ENCODE assay signal across 23 cellular contexts in the genomic region with DNA sequence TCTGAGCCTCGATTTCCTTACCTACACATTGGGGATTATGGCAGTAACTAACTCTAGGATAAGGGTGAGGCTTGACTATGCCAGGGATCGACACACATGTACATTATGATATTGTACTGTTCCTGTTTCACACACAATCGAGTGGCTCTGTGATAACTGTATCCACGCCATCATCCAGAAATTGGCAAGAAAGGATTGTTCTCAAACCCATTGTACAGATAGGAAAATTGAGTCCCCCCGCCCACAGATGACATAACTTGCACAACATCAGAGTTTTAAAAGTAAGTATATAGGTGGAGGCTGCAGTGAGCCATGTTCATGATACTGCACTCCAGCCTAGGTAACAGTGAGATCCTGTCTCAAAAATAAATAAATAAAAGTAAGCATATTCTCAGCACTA. TPM values are rescaled to one million over a fixed set of nuclear protein-coding genes. Genes with fewer than 3 reads are reported as not detected.
"Had no signal": no experiment of that assay in that cellular context is flagged by ENCODE, and none has a peak within 500 bp of the region (broad histone marks: within the 10 kb centered on the region; RNA-seq: fewer than 3 reads in every experiment).

No MANE protein-coding gene starts in this region.

- H3K4me3 Mint-ChIP-seq: memory B cell; naive thymus-derived CD8-positive, alpha-beta T cell; stimulated activated effector memory CD8-positive, alpha-beta T cell treated with anti-CD3 and anti-CD28 coated beads, Interleukin-12 subunit alpha, Interleukin-12 subunit beta, amount 100 ng/mL, for 72 hours; stimulated activated naive CD8-positive, alpha-beta T cell treated with anti-CD3 and anti-CD28 coated beads, Interleukin-15, Interleukin-2, amounts not matched to agents 100 ng/mL and 50 ng/mL, for 24 hours had no signal

- ATAC-seq: heart left ventricle; naive thymus-derived CD8-positive, alpha-beta T cell; upper lobe of right lung had no signal

- H3K4me3 ChIP-seq: heart left ventricle, left ventricle myocardium inferior, ovary, right atrium auricular region, skin epidermis, spleen, suprapubic skin, thoracic aorta, tibial artery, upper lobe of right lung had no signal

- DNase-seq: glutamatergic neuron; heart left ventricle; islet precursor cell; left ventricle myocardium inferior; naive thymus-derived CD8-positive, alpha-beta T cell; ovary; spleen; stimulated activated CD4-positive, alpha-beta T cell treated with anti-CD3 and anti-CD28 coated beads, Interleukin-4, amount 100 ng/mL, for 24 hours; stimulated activated naive CD4-positive, alpha-beta T cell; tibial artery; upper lobe of right lung had no signal

- H3K27ac ChIP-seq: heart left ventricle, left ventricle myocardium inferior, ovary, right atrium auricular region, skin epidermis, spleen, suprapubic skin, thoracic aorta, tibial artery, upper lobe of right lung had no signal

- H3K27ac Mint-ChIP-seq: memory B cell; naive thymus-derived CD8-positive, alpha-beta T cell; progenitor cell of endocrine pancreas; stimulated activated effector memory CD8-positive, alpha-beta T cell treated with anti-CD3 and anti-CD28 coated beads, Interleukin-12 subunit alpha, Interleukin-12 subunit beta, amount 100 ng/mL, for 72 hours; stimulated activated naive CD8-positive, alpha-beta T cell treated with anti-CD3 and anti-CD28 coated beads, Interleukin-15, Interleukin-2, amounts not matched to agents 100 ng/mL and 50 ng/mL, for 24 hours had no signal

- H3K4me1 ChIP-seq: upper lobe of right lung had no signal

- H3K9me3 Mint-ChIP-seq: memory B cell; naive thymus-derived CD8-positive, alpha-beta T cell; stimulated activated effector memory CD8-positive, alpha-beta T cell treated with anti-CD3 and anti-CD28 coated beads, Interleukin-12 subunit alpha, Interleukin-12 subunit beta, amount 100 ng/mL, for 72 hours; stimulated activated naive CD8-positive, alpha-beta T cell treated with anti-CD3 and anti-CD28 coated beads, Interleukin-15, Interleukin-2, amounts not matched to agents 100 ng/mL and 50 ng/mL, for 24 hours had no signal

- FAIRE-seq: urothelium cell line had no signal

- H3K36me3 Mint-ChIP-seq: memory B cell; naive thymus-derived CD8-positive, alpha-beta T cell; stimulated activated effector memory CD8-positive, alpha-beta T cell treated with anti-CD3 and anti-CD28 coated beads, Interleukin-12 subunit alpha, Interleukin-12 subunit beta, amount 100 ng/mL, for 72 hours had no signal

- H3K36me3 ChIP-seq: heart left ventricle, left ventricle myocardium inferior, ovary, right atrium auricular region, spleen, suprapubic skin, thoracic aorta, tibial artery, upper lobe of right lung had no signal

- H3K9me3 ChIP-seq: heart left ventricle, left ventricle myocardium inferior, ovary, right atrium auricular region, spleen, suprapubic skin, thoracic aorta, tibial artery, upper lobe of right lung had no signal

- H3K4me1 Mint-ChIP-seq: memory B cell; stimulated activated effector memory CD8-positive, alpha-beta T cell treated with anti-CD3 and anti-CD28 coated beads, Interleukin-12 subunit alpha, Interleukin-12 subunit beta, amount 100 ng/mL, for 72 hours had no signal

- H3K27me3 ChIP-seq: ovary had no signal

RNA-seq across cellular contexts. Expression of gene KANK4, which starts 3.8 kb away (rescaled TPM):
- total RNA-seq: lung microvascular endothelial cell; naive thymus-derived CD8-positive, alpha-beta T cell; pulmonary artery endothelial cell; renal cortical epithelial cell had no signal
- polyA plus RNA-seq: naive thymus-derived CD8-positive, alpha-beta T cell had no signal
